Comparison of ENCODE assay signal across 8 cellular contexts in genomic region chr1:86419277-86419903, GRCh38. TPM values are rescaled to one million over a fixed set of nuclear protein-coding genes. Genes with fewer than 3 reads are reported as not detected.
A peak's percentile ranks its signal among the peaks of the same experiment; 100 is the strongest.
DNase-seq lines count a peak whose midpoint lies in the region; ATAC-seq and TF ChIP-seq lines count a peak whose summit lies in the region.

No MANE protein-coding gene starts in this region.

- peaks cover 2% of the 10 kb centered on the region for H3K4me1 Mint-ChIP-seq in activated CD4-positive, alpha-beta T cell treated with anti-CD3 and anti-CD28 coated beads, Interleukin-2, amount 10 ng/mL, durations not matched to agents 24 days and 14 days

- peaks cover 4% of the 10 kb centered on the region; the same call in 1 of the 2 replicates for H3K27me3 ChIP-seq in IMR-90 (ENCODE audit: control insufficient read depth, insufficient read depth, low read length)

- no peak overlapping the region for H4K5ac ChIP-seq in IMR-90 (ENCODE audit: low read depth, low read length)

- no peak overlapping the region for H4K91ac ChIP-seq in IMR-90 (ENCODE audit: insufficient read depth, low read depth, low read length)

- CTCF ChIA-PET in IMR-90 (lab: Yijun Ruan, JAX) = no interaction called here

- no peaks in the 10 kb centered on the region for H3K9me3 Mint-ChIP-seq in activated CD4-positive, alpha-beta T cell treated with anti-CD3 and anti-CD28 coated beads, Interleukin-2, amount 10 ng/mL, durations not matched to agents 24 days and 14 days

- no peaks in the 10 kb centered on the region for H3K9me3 ChIP-seq in IMR-90 (ENCODE audit: control insufficient read depth, insufficient read depth, low read length)

- no peak overlapping the region for H3K18ac ChIP-seq in IMR-90 (ENCODE audit: low read depth, low read length)

- 50% methylated on average over 1 of the region's 4 CpGs; no CpG with 5 or more reads in 1 of the 2 experiments for WGBS in IMR-90 (ENCODE audit: extremely low coverage in 2 of 2, insufficient read length in 1 of 2), 2 experiments

- H3K4ac ChIP-seq in IMR-90 (ENCODE audit: low read depth, low read length) = no peak overlapping the region

- H3K36me3 Mint-ChIP-seq in activated CD4-positive, alpha-beta T cell treated with anti-CD3 and anti-CD28 coated beads, Interleukin-2, amount 10 ng/mL, durations not matched to agents 24 days and 14 days (ENCODE audit: low read depth) = no peaks in the 10 kb centered on the region

- no peak overlapping the region for H2AFZ ChIP-seq in IMR-90 (replicated peaks; ENCODE audit: low read length, poor library complexity)

- no peak overlapping the region for H3K23ac ChIP-seq in IMR-90 (ENCODE audit: low read depth, low read length)

- H3K4me2 ChIP-seq in IMR-90 (ENCODE audit: low read depth, low read length) = no peak overlapping the region

- no peaks in the 10 kb centered on the region for H4K20me1 ChIP-seq in IMR-90 (ENCODE audit: insufficient read depth, low read length)

- peak overlapping the region; percentile 44 for H3K4me3 Mint-ChIP-seq in activated CD4-positive, alpha-beta T cell treated with anti-CD3 and anti-CD28 coated beads, Interleukin-2, amount 10 ng/mL, durations not matched to agents 24 days and 14 days

- H4K8ac ChIP-seq in IMR-90 (ENCODE audit: low read depth in 2 of 2, low read length in 2 of 2) = no peak overlapping the region

- H3K9ac ChIP-seq in IMR-90 (ENCODE audit: low read depth, low read length) = no peak overlapping the region

- in situ Hi-C loops in IMR-90 (cut with MboI; ENCODE audit: low sequenced_read_pairs) = no loop called here

- POLR2A ChIA-PET in IMR-90 (lab: Charles Lee; ENCODE audit: unreplicated experiment) = no interaction called here

- H3K4me3 ChIP-seq in IMR-90 (ENCODE audit: insufficient read depth, low read depth, low read length) = no peak overlapping the region
- H3K4me3 ChIP-seq in fibroblast of villous mesenchyme (ENCODE audit: low read depth, low read length) = no peak overlapping the region

- dilution Hi-C loops in IMR-90 (cut with HindIII; ENCODE audit: low sequenced_read_pairs, unreplicated experiment) = no loop called here

- H3K14ac ChIP-seq in IMR-90 (replicated peaks; ENCODE audit: low read depth, low read length) = no peak overlapping the region

- no peak overlapping the region for H2BK15ac ChIP-seq in IMR-90 (ENCODE audit: low read depth, low read length)

- H3K9me1 ChIP-seq in IMR-90 (ENCODE audit: insufficient read depth, low read length) = no peaks in the 10 kb centered on the region

- H2AK9ac ChIP-seq in IMR-90 (replicated peaks; ENCODE audit: low read depth, low read length, poor library complexity) = no peak overlapping the region

- TF ChIP-seq CTCF in IMR-90 (conservative IDR thresholded peaks at IDR 0.05; ENCODE audit: low read depth, low read length) (peak; percentile 29; the same call in 1 of the 2 replicates), fibroblast of villous mesenchyme (IDR thresholded peaks at IDR 0.05; ENCODE audit: insufficient read depth, low read depth, low read length) (peak; percentile 67)

- H3K79me1 ChIP-seq in IMR-90 (ENCODE audit: low read depth in 1 of 2, low read length in 2 of 2) = no peaks in the 10 kb centered on the region

- H3K27ac Mint-ChIP-seq in activated CD4-positive, alpha-beta T cell treated with anti-CD3 and anti-CD28 coated beads, Interleukin-2, amount 10 ng/mL, durations not matched to agents 24 days and 14 days = no peak overlapping the region

- DNase-seq in NCI-H2196 (lab: John Stamatoyannopoulos, UW; ENCODE audit: unreplicated experiment) (peak; percentile 23), NCI-H2196 treated with DMSO at 0.1 percent for 48 hours (lab: John Stamatoyannopoulos, UW; ENCODE audit: unreplicated experiment) (no peak), IMR-90 (no peak), fibroblast of villous mesenchyme (ENCODE audit: low read depth) (peak; percentile 38), NCI-H1694 (lab: John Stamatoyannopoulos, UW) (no peak)
- DNase-seq in activated CD4-positive, alpha-beta T cell treated with anti-CD3 and anti-CD28 coated beads, Interleukin-2, amount 10 ng/mL, durations not matched to agents 24 days and 14 days = peak; percentile 85
- DNase-seq in stimulated activated CD4-positive, alpha-beta T cell treated with anti-CD3 and anti-CD28 coated beads, Interleukin-4, amount 100 ng/mL, for 1 hour = peak; percentile 20

- H3K56ac ChIP-seq in IMR-90 (ENCODE audit: extremely low read depth, insufficient read depth, low read length) = no peak overlapping the region

- H3K36me3 ChIP-seq in IMR-90 (ENCODE audit: control insufficient read depth, insufficient read depth, low read length) = no peaks in the 10 kb centered on the region

- intact Hi-C loops in IMR-90 (cut with micrococcal nuclease) = no loop called here
- intact Hi-C loops in activated CD4-positive, alpha-beta T cell treated with anti-CD3 and anti-CD28 coated beads, Interleukin-2, amount 10 ng/mL, durations not matched to agents 24 days and 14 days (cut with micrococcal nuclease) = loop anchor here (1.0 to 2.0 kb wide), 2 partner anchors 39 to 83 kb away; no protein-coding TSS in a partner anchor

- no peak for TF ChIP-seq RAD21 in IMR-90 (IDR thresholded peaks at IDR 0.05; ENCODE audit: low read length)

- ATAC-seq in GM21529 (IDR thresholded peaks at IDR 0.05; ENCODE audit: unreplicated experiment) = peak; percentile 96
- ATAC-seq in IMR-90 (ENCODE audit: low read depth) = no peak

- H3K27me3 Mint-ChIP-seq in activated CD4-positive, alpha-beta T cell treated with anti-CD3 and anti-CD28 coated beads, Interleukin-2, amount 10 ng/mL, durations not matched to agents 24 days and 14 days = peaks cover 14% of the 10 kb centered on the region

- no peak overlapping the region for H2AK5ac ChIP-seq in IMR-90 (ENCODE audit: low read depth, low read length)

- H2BK5ac ChIP-seq in IMR-90 (ENCODE audit: low read depth, low read length, poor library complexity, severe bottlenecking) = no peak overlapping the region

- H2BK20ac ChIP-seq in IMR-90 (ENCODE audit: low read depth, low read length) = no peak overlapping the region

- TF ChIP-seq POLR2A in IMR-90 (IDR thresholded peaks at IDR 0.05; ENCODE audit: low read depth, low read length) = no peak

- no peak overlapping the region for H2BK120ac ChIP-seq in IMR-90 (ENCODE audit: low read depth, low read length)

- no TSS peak for BruUV-seq in IMR-90 (replicated peaks; lab: Mats Ljungman, UMichigan)

- no peaks in the 10 kb centered on the region for H3K4me1 ChIP-seq in IMR-90 (ENCODE audit: control insufficient read depth, insufficient read depth, low read length)

- H3K27ac ChIP-seq in IMR-90 (ENCODE audit: insufficient read depth, low read length) = no peak overlapping the region

TF ChIP-seq in IMR-90, 13 proteins besides CTCF, POLR2A, EP300 and RAD21:
- TF ChIP-seq NFE2L2 (IDR thresholded peaks at IDR 0.05; ENCODE audit: low read depth, low read length) (no peak), BHLHE40 (IDR thresholded peaks at IDR 0.05; ENCODE audit: low read depth, low read length) (no peak), SMC3 (IDR thresholded peaks at IDR 0.05; ENCODE audit: low read depth, low read length) (0 out of 2 replicates have a peak, but pooled peaks have one; percentile 10), RCOR1 (IDR thresholded peaks at IDR 0.05; ENCODE audit: insufficient replicate concordance, low read length) (no peak), CEBPB (IDR thresholded peaks at IDR 0.05; ENCODE audit: low read depth, low read length) (no peak)
- TF ChIP-seq, protein P1, sequence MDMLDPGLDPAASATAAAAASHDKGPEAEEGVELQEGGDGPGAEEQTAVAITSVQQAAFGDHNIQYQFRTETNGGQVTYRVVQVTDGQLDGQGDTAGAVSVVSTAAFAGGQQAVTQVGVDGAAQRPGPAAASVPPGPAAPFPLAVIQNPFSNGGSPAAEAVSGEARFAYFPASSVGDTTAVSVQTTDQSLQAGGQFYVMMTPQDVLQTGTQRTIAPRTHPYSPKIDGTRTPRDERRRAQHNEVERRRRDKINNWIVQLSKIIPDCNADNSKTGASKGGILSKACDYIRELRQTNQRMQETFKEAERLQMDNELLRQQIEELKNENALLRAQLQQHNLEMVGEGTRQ (IDR thresholded peaks at IDR 0.05; ENCODE audit: low read depth, low read length) = no peak

RNA-seq across cellular contexts. Expression of gene CLCA2, which starts 4.6 kb away (rescaled TPM):
- total RNA-seq in IMR-90 (2012; rRNA removed) = under 0.01 and 0.18 TPM in 2 replicates
- 0.09 and 0.26 TPM in 2 replicates for polyA plus RNA-seq in IMR-90 (2012; rRNA removed)
- 0.05 and 0.07 TPM in 2 replicates for polyA plus RNA-seq in IMR-90 (2012; cell fraction: cytosol; rRNA removed)
- polyA plus RNA-seq in IMR-90 (2012; cell fraction: nucleus; rRNA removed; ENCODE audit: low replicate concordance) = 0.01 and 0.15 TPM in 2 replicates
- total RNA-seq in activated CD4-positive, alpha-beta T cell treated with anti-CD3 and anti-CD28 coated beads, Interleukin-2, amount 10 ng/mL, durations not matched to agents 24 days and 14 days = not detected in 2 replicates
- total RNA-seq in fibroblast of villous mesenchyme = 0.43 TPM in 1 of 2 replicates, not detected in the other

RNA-seq across cellular contexts. Expression of gene ODF2L, which starts 23.3 kb away (rescaled TPM):
- total RNA-seq in IMR-90 (2012; rRNA removed) (10.4 and 20.0 TPM in 2 replicates), fibroblast of villous mesenchyme (40.3 and 44.5 TPM in 2 replicates)
- 10.1 and 12.3 TPM in 2 replicates for polyA plus RNA-seq in IMR-90 (2012; rRNA removed)
- 1.7 and 2.0 TPM in 2 replicates for polyA plus RNA-seq in IMR-90 (2012; cell fraction: cytosol; rRNA removed)
- polyA plus RNA-seq in IMR-90 (2012; cell fraction: nucleus; rRNA removed; ENCODE audit: low replicate concordance) = 6.4 and 25.9 TPM in 2 replicates
- total RNA-seq in activated CD4-positive, alpha-beta T cell treated with anti-CD3 and anti-CD28 coated beads, Interleukin-2, amount 10 ng/mL, durations not matched to agents 24 days and 14 days = 16.0 and 23.3 TPM in 2 replicates

RNA-seq across cellular contexts. Expression of gene CLCA1, which starts 49.3 kb away (rescaled TPM):
- total RNA-seq in IMR-90 (2012; rRNA removed) (not detected in 2 replicates), fibroblast of villous mesenchyme (under 0.01 TPM in 1 of 2 replicates, not detected in the other)
- not detected in 2 replicates for polyA plus RNA-seq in IMR-90 (2012; rRNA removed)
- not detected in 2 replicates for polyA plus RNA-seq in IMR-90 (2012; cell fraction: cytosol; rRNA removed)
- not detected in 2 replicates for polyA plus RNA-seq in IMR-90 (2012; cell fraction: nucleus; rRNA removed; ENCODE audit: low replicate concordance)
- not detected in 2 replicates for total RNA-seq in activated CD4-positive, alpha-beta T cell treated with anti-CD3 and anti-CD28 coated beads, Interleukin-2, amount 10 ng/mL, durations not matched to agents 24 days and 14 days

Comparison
In these comparisons a context has a peak if more than half of its experiments do, and no peak if none do; other contexts are left out.
1. DNase-seq: peak in NCI-H2196 (single experiment), activated CD4-positive, alpha-beta T cell treated with anti-CD3 and anti-CD28 coated beads, Interleukin-2, amount 10 ng/mL, durations not matched to agents 24 days and 14 days (single experiment), fibroblast of villous mesenchyme (single experiment) and stimulated activated CD4-positive, alpha-beta T cell treated with anti-CD3 and anti-CD28 coated beads, Interleukin-4, amount 100 ng/mL, for 1 hour (single experiment); none in NCI-H2196 treated with DMSO at 0.1 percent for 48 hours (single experiment), IMR-90 (single experiment) and NCI-H1694 (single experiment).